ENCODE assay signal across 31 cellular contexts in the genomic region with DNA sequence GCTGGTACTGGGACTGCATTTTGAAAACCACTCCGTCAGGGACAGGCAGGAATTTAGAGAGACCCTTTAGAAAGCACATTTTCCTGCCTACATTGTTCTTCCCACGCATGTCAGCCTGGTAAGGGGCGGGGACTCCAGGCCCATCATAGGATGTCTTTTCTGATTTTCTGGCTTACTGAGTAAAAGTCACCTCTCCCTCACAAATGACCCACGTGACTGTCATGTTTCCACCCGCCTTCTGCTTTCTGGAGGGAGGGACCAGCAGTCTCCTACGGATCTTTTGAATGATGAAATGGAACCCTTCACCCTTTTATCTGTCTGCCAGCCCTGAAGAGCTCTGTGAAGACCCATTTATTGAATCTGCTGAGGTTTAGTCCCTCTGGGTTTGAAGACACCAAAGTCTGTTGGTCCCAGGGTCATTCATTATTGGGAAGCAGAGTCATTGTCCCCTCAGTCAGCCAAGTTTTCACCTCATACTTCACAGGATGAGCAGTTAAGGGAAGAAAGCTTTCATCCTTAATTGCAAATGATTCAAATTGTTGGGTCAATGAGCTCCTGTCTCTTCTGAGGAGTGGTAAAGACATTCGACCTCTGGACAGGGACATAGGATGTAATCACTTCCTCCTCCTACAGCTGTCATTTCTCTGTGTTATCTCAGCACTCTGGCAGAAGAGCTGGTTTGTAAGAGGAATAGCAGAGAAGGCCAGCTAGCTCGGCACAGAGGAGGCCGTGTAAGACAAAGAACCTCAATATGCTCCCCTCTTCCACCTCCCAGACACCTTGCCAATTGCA.
DNase-seq lines count a peak whose midpoint lies in the region; ATAC-seq and TF ChIP-seq lines count a peak whose summit lies in the region.
"Had no signal": no experiment of that assay in that cellular context is flagged by ENCODE, and none has a peak within 500 bp of the region (broad histone marks: within the 10 kb centered on the region; RNA-seq: fewer than 3 reads in every experiment).

No MANE protein-coding gene starts in this region.

- peak overlapping the region; percentile 0 for H3K9ac ChIP-seq in adipocyte (ENCODE audit: low read length)

- TF ChIP-seq CTCF in CD14-positive monocyte (IDR thresholded peaks at IDR 0.05) (no peak), NB4 (IDR thresholded peaks at IDR 0.05; ENCODE audit: low read depth, low read length) (no peak), lower lobe of right lung (IDR thresholded peaks at IDR 0.05) (no peak), GM20000 (IDR thresholded peaks at IDR 0.05; ENCODE audit: extremely low read depth, missing control alignments) (no peak)

- no peaks in the 10 kb centered on the region for H3K27me3 Mint-ChIP-seq in CD14-positive monocyte (ENCODE audit: low read depth in 3 of 3)
- H3K27me3 Mint-ChIP-seq: CD4-positive, alpha-beta T cell; naive thymus-derived CD4-positive, alpha-beta T cell had no signal

- peaks cover 0 to 1% of the 10 kb centered on the region in 2 donors for H3K36me3 Mint-ChIP-seq in CD14-positive monocyte
- H3K36me3 Mint-ChIP-seq: activated naive CD4-positive, alpha-beta T cell treated with anti-CD3 and anti-CD28 coated beads, Interleukin-2, amount 50 U/mL, for 72 hours had no signal

- peak overlapping the region; percentile 17 to 71 (median 52) for H3K27ac Mint-ChIP-seq in CD14-positive monocyte
- H3K27ac Mint-ChIP-seq: activated naive CD4-positive, alpha-beta T cell treated with anti-CD3 and anti-CD28 coated beads, Interleukin-2, amount 50 U/mL, for 72 hours; CD4-positive, alpha-beta T cell; naive thymus-derived CD4-positive, alpha-beta T cell had no signal

- peak; percentile 65 to 70 for ATAC-seq in lower lobe of right lung
- no peak for ATAC-seq in GM21390 (IDR thresholded peaks at IDR 0.05; ENCODE audit: unreplicated experiment)
- ATAC-seq: left ventricle myocardium superior; naive thymus-derived CD4-positive, alpha-beta T cell had no signal

- DNase-seq in CD14-positive monocyte (ENCODE audit: low spot score): no peak
- peak; percentile 16 for DNase-seq in NB4 (ENCODE audit: low read depth)
- no peak for DNase-seq in adipocyte (ENCODE audit: low read depth)
- peak; percentile 63 for DNase-seq in lower lobe of right lung
- no peak for DNase-seq in EL
- no peak for DNase-seq in pons (ENCODE audit: low spot score)
- no peak for DNase-seq in GM20000 (ENCODE audit: low spot score)
- DNase-seq: 8988T; activated CD4-positive, alpha-beta T cell treated with anti-CD3 and anti-CD28 coated beads for 48 hours; activated CD8-positive, alpha-beta memory T cell treated with anti-CD3 and anti-CD28 coated beads for 24 hours; activated T-cell treated with anti-CD3 and anti-CD28 coated beads for 4 hours; anterior cingulate cortex; CD4-positive, alpha-beta T cell; effector CD8-positive, alpha-beta T cell; head of caudate nucleus; KBM-7; left ventricle myocardium superior; midbrain; naive thymus-derived CD4-positive, alpha-beta T cell; NCI-H1417; NCI-H2029; NCI-H69; SHP77 treated with DMSO at 0.1 percent for 48 hours; small intestine; stimulated activated CD4-positive, alpha-beta T cell treated with anti-CD3 and anti-CD28 coated beads, Interleukin-1b, Interleukin-23, amount 100 ng/mL, for 48 hours; stimulated activated naive CD4-positive, alpha-beta T cell treated with Interleukin-2 at 50 U/mL for 16 hours; T1000; testis; uterus had no signal

- intact Hi-C loops in CD14-positive monocyte (cut with micrococcal nuclease) (loop anchor here (10.0 kb wide), 2 partner anchors 392 to 442 kb away; a partner anchor contains a TSS), lower lobe of right lung (cut with DNase I) (no loop called here)

- no peak for TF ChIP-seq POLR2A in NB4 (IDR thresholded peaks at IDR 0.05; ENCODE audit: extremely low read depth, insufficient read length)

- H3K36me3 ChIP-seq in adipocyte (ENCODE audit: control insufficient read depth, insufficient read depth, low read length, severe bottlenecking) (no peaks in the 10 kb centered on the region), lower lobe of right lung (no peaks in the 10 kb centered on the region)
- H3K36me3 ChIP-seq: uterus had no signal

- H3K4me1 Mint-ChIP-seq in CD14-positive monocyte: peaks cover 42% of the 10 kb centered on the region

- H3K4me3 ChIP-seq in NB4 (ENCODE audit: low read depth, low read length) (no peak overlapping the region), adipocyte (ENCODE audit: low read length) (no peak overlapping the region), lower lobe of right lung (no peak overlapping the region)
- H3K4me3 ChIP-seq: testis, uterus had no signal

- no peak overlapping the region for H3K4me3 Mint-ChIP-seq in CD14-positive monocyte
- H3K4me3 Mint-ChIP-seq: CD4-positive, alpha-beta T cell; naive thymus-derived CD4-positive, alpha-beta T cell had no signal

- H3K27me3 ChIP-seq in adipocyte (replicated peaks; ENCODE audit: control insufficient read depth, insufficient read depth, low read length) (no peaks in the 10 kb centered on the region), lower lobe of right lung (ENCODE audit: low read depth) (no peaks in the 10 kb centered on the region)
- H3K27me3 ChIP-seq: testis, uterus had no signal

- H3K4me1 ChIP-seq in adipocyte (ENCODE audit: control insufficient read depth, insufficient read depth, low read length) (peaks cover 36% of the 10 kb centered on the region), lower lobe of right lung (no peaks in the 10 kb centered on the region)
- H3K4me1 ChIP-seq: testis, uterus had no signal

- H3K9me3 ChIP-seq in adipocyte (ENCODE audit: control insufficient read depth, low read length): no peaks in the 10 kb centered on the region
- no peaks in the 10 kb centered on the region for H3K9me3 ChIP-seq in lower lobe of right lung
- H3K9me3 ChIP-seq: testis, uterus had no signal

- peak overlapping the region; percentile 58 for H3K27ac ChIP-seq in lower lobe of right lung
- H3K27ac ChIP-seq: testis, uterus had no signal

- peaks cover 0 to 3% (median 0%) of the 10 kb centered on the region in 7 donors for H3K9me3 Mint-ChIP-seq in CD14-positive monocyte
- H3K9me3 Mint-ChIP-seq: activated naive CD4-positive, alpha-beta T cell treated with anti-CD3 and anti-CD28 coated beads, Interleukin-2, amount 50 U/mL, for 72 hours; CD4-positive, alpha-beta T cell had no signal

Comparison
In these comparisons a context has a peak if more than half of its experiments do, and no peak if none do; other contexts are left out.
1. DNase-seq: peak in NB4 (single experiment) and lower lobe of right lung (single experiment); none in CD14-positive monocyte (single experiment), adipocyte (single experiment), EL (single experiment), pons (single experiment) and GM20000 (single experiment).